Comparison of ENCODE assay signal across 12 cellular contexts in genomic region chr1:209095627-209096595, GRCh38.
DNase-seq lines count a peak whose midpoint lies in the region; ATAC-seq and TF ChIP-seq lines count a peak whose summit lies in the region.
"Had no signal": no experiment of that assay in that cellular context is flagged by ENCODE, and none has a peak within 500 bp of the region (broad histone marks: within the 10 kb centered on the region; RNA-seq: fewer than 3 reads in every experiment).

No MANE protein-coding gene starts in this region.

- H3K9me3 ChIP-seq in OCI-LY3 (ENCODE audit: insufficient read depth, low read length) = no peaks in the 10 kb centered on the region
- H3K9me3 ChIP-seq: BLaER1 treated with 17β-estradiol and CSF1 and Interleukin-3, amounts not matched to agents 10 nM and 100 nM had no signal

- H3K4me1 ChIP-seq in OCI-LY3 (ENCODE audit: low read length) = peaks cover 16% of the 10 kb centered on the region
- H3K4me1 ChIP-seq: BLaER1 treated with 17β-estradiol and CSF1 and Interleukin-3, amounts not matched to agents 10 nM and 100 nM had no signal

- H3K36me3 ChIP-seq in OCI-LY3 (replicated peaks; ENCODE audit: low read depth, low read length) = no peaks in the 10 kb centered on the region
- H3K36me3 ChIP-seq: BLaER1 treated with 17β-estradiol and CSF1 and Interleukin-3, amounts not matched to agents 10 nM and 100 nM had no signal

- H3K27me3 Mint-ChIP-seq in activated CD4-positive, alpha-beta T cell treated with anti-CD3 and anti-CD28 coated beads, Interleukin-2, amount 10 ng/mL, durations not matched to agents 7 days and 5 days = peaks cover 4% of the 10 kb centered on the region
- peaks cover 0 to 4% (median 2%) of the 10 kb centered on the region in 5 donors for H3K27me3 Mint-ChIP-seq in naive thymus-derived CD8-positive, alpha-beta T cell

- POLR2A ChIA-PET in activated CD4-positive, alpha-beta T cell treated with anti-CD3 and anti-CD28 coated beads, Interleukin-2, amount 10 ng/mL, durations not matched to agents 7 days and 5 days (lab: Charles Lee) = no interaction called here
- POLR2A ChIA-PET in naive thymus-derived CD8-positive, alpha-beta T cell (lab: Charles Lee) = no interaction called here

- no peak overlapping the region for H3K4me3 Mint-ChIP-seq in activated CD4-positive, alpha-beta T cell treated with anti-CD3 and anti-CD28 coated beads, Interleukin-2, amount 10 ng/mL, durations not matched to agents 7 days and 5 days
- no peak overlapping the region for H3K4me3 Mint-ChIP-seq in naive thymus-derived CD8-positive, alpha-beta T cell
- H3K4me3 Mint-ChIP-seq: activated CD8-positive, alpha-beta T cell treated with anti-CD3 and anti-CD28 coated beads, Interleukin-2, amount 10 ng/mL, durations not matched to agents 7 days and 5 days; central memory CD8-positive, alpha-beta T cell had no signal

- H3K4me2 ChIP-seq in OCI-LY3 (ENCODE audit: low read length) = peak overlapping the region; percentile 3; the same call in 1 of the 2 replicates
- H3K4me2 ChIP-seq: BLaER1 treated with 17β-estradiol and CSF1 and Interleukin-3, amounts not matched to agents 10 nM and 100 nM had no signal

- DNase-seq in AG09309 (ENCODE audit: low read depth) (peak; percentile 96), glomerular visceral epithelial cell (ENCODE audit: extremely low spot score) (peak; percentile 98), NCI-H526 treated with DMSO at 0.1 percent for 48 hours (lab: John Stamatoyannopoulos, UW) (no peak)
- no peak for DNase-seq in activated CD4-positive, alpha-beta T cell treated with anti-CD3 and anti-CD28 coated beads, Interleukin-2, amount 10 ng/mL, durations not matched to agents 7 days and 5 days
- no peak for DNase-seq in activated naive CD4-positive, alpha-beta T cell (lab: John Stamatoyannopoulos, UW)
- no peak for DNase-seq in naive thymus-derived CD8-positive, alpha-beta T cell
- DNase-seq: activated CD8-positive, alpha-beta T cell treated with anti-CD3 and anti-CD28 coated beads, Interleukin-2, amount 10 ng/mL, durations not matched to agents 7 days and 5 days; stimulated activated CD4-positive, alpha-beta T cell treated with anti-CD3 and anti-CD28 coated beads, Interleukin-1b, Interleukin-23, amount 100 ng/mL, for 48 hours had no signal

- no peaks in the 10 kb centered on the region for H3K4me1 Mint-ChIP-seq in activated CD4-positive, alpha-beta T cell treated with anti-CD3 and anti-CD28 coated beads, Interleukin-2, amount 10 ng/mL, durations not matched to agents 7 days and 5 days
- no peaks in the 10 kb centered on the region for H3K4me1 Mint-ChIP-seq in naive thymus-derived CD8-positive, alpha-beta T cell
- H3K4me1 Mint-ChIP-seq: central memory CD8-positive, alpha-beta T cell had no signal

- CTCF ChIA-PET in activated CD4-positive, alpha-beta T cell treated with anti-CD3 and anti-CD28 coated beads, Interleukin-2, amount 10 ng/mL, durations not matched to agents 7 days and 5 days (lab: Charles Lee) = interaction anchor here (0.6 kb wide), 1 partner anchor 1766 kb away, joined by 3 read pairs; no protein-coding TSS in a partner anchor

- H3K9ac ChIP-seq in OCI-LY3 (ENCODE audit: low read length) = no peak overlapping the region
- H3K9ac ChIP-seq: BLaER1 treated with 17β-estradiol and CSF1 and Interleukin-3, amounts not matched to agents 10 nM and 100 nM had no signal

- no peak overlapping the region for H3K27ac Mint-ChIP-seq in activated CD4-positive, alpha-beta T cell treated with anti-CD3 and anti-CD28 coated beads, Interleukin-2, amount 10 ng/mL, durations not matched to agents 7 days and 5 days
- no peak overlapping the region for H3K27ac Mint-ChIP-seq in naive thymus-derived CD8-positive, alpha-beta T cell
- H3K27ac Mint-ChIP-seq: activated CD8-positive, alpha-beta T cell treated with anti-CD3 and anti-CD28 coated beads, Interleukin-2, amount 10 ng/mL, durations not matched to agents 7 days and 5 days had no signal

- H3K79me2 ChIP-seq in OCI-LY3 (ENCODE audit: low read length) = no peaks in the 10 kb centered on the region

- no peak overlapping the region for H3K27ac ChIP-seq in OCI-LY3 (ENCODE audit: low read length)
- H3K27ac ChIP-seq: BLaER1 treated with 17β-estradiol and CSF1 and Interleukin-3, amounts not matched to agents 10 nM and 100 nM had no signal

- peaks cover 13% of the 10 kb centered on the region; the same call in 1 of the 2 replicates for H3K27me3 ChIP-seq in OCI-LY3 (ENCODE audit: low read depth, low read length)
- H3K27me3 ChIP-seq: BLaER1 treated with 17β-estradiol and CSF1 and Interleukin-3, amounts not matched to agents 10 nM and 100 nM had no signal

- no peaks in the 10 kb centered on the region for H3K9me3 Mint-ChIP-seq in activated CD4-positive, alpha-beta T cell treated with anti-CD3 and anti-CD28 coated beads, Interleukin-2, amount 10 ng/mL, durations not matched to agents 7 days and 5 days
- no peaks in the 10 kb centered on the region for H3K9me3 Mint-ChIP-seq in naive thymus-derived CD8-positive, alpha-beta T cell
- H3K9me3 Mint-ChIP-seq: central memory CD8-positive, alpha-beta T cell had no signal

- no peak overlapping the region for H2AFZ ChIP-seq in OCI-LY3 (ENCODE audit: low read depth, low read length)

- no peaks in the 10 kb centered on the region for H4K20me1 ChIP-seq in OCI-LY3 (ENCODE audit: insufficient read depth, low read length)
- H4K20me1 ChIP-seq: BLaER1 treated with 17β-estradiol and CSF1 and Interleukin-3, amounts not matched to agents 10 nM and 100 nM had no signal

- ATAC-seq in GM21786 (IDR thresholded peaks at IDR 0.05; ENCODE audit: unreplicated experiment) = peak; percentile 68
- no peak for ATAC-seq in naive thymus-derived CD8-positive, alpha-beta T cell
- ATAC-seq: activated CD8-positive, alpha-beta T cell treated with anti-CD3 and anti-CD28 coated beads, Interleukin-2, amount 10 ng/mL, durations not matched to agents 7 days and 5 days had no signal

- TF ChIP-seq CTCF in AG09309 (IDR thresholded peaks at IDR 0.05; ENCODE audit: control insufficient read depth, insufficient read depth, low read depth, low read length, missing control alignments) = no peak
- no peak for TF ChIP-seq CTCF in OCI-LY3 (IDR thresholded peaks at IDR 0.05; ENCODE audit: low read depth, low read length)

- H3K4me3 ChIP-seq in AG09309 (ENCODE audit: control insufficient read depth, low read depth, low read length) (no peak overlapping the region), OCI-LY3 (ENCODE audit: low read length) (no peak overlapping the region)
- H3K4me3 ChIP-seq: BLaER1 treated with 17β-estradiol and CSF1 and Interleukin-3, amounts not matched to agents 10 nM and 100 nM had no signal

- H3K36me3 Mint-ChIP-seq in activated CD4-positive, alpha-beta T cell treated with anti-CD3 and anti-CD28 coated beads, Interleukin-2, amount 10 ng/mL, durations not matched to agents 7 days and 5 days (ENCODE audit: low read depth) = no peaks in the 10 kb centered on the region
- H3K36me3 Mint-ChIP-seq in naive thymus-derived CD8-positive, alpha-beta T cell = no peaks in the 10 kb centered on the region

Comparison
In these comparisons a context has a peak if more than half of its experiments do, and no peak if none do; other contexts are left out.
1. DNase-seq: peak in AG09309 (single experiment) and glomerular visceral epithelial cell (single experiment); none in activated CD4-positive, alpha-beta T cell treated with anti-CD3 and anti-CD28 coated beads, Interleukin-2, amount 10 ng/mL, durations not matched to agents 7 days and 5 days (single experiment), NCI-H526 treated with DMSO at 0.1 percent for 48 hours (single experiment), activated naive CD4-positive, alpha-beta T cell (0 of 4) and naive thymus-derived CD8-positive, alpha-beta T cell (0 of 10).